In the genomic region with DNA sequence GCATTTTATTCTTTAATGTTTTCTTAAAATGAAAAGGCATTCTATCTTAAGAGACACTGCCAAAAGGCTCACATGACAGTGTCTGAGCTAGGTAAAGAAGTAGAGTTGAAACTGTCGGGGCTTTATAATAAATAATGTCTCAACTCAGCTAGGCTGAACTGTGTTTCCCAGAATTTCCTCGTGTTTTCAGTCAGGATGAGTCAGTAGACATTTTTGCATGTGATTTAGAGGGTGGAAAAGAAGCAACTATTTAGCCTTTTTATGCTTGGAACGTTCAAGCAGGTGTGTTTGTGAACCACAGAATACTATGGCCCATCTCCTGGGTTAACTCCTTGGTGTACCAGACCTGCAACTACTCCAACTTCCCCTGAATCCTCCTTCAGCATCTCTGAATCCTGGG, we compare ENCODE assay signal across 14 cellular contexts. TPM values are rescaled to one million over a fixed set of nuclear protein-coding genes. Genes with fewer than 3 reads are reported as not detected.
DNase-seq lines count a peak whose midpoint lies in the region; ATAC-seq and TF ChIP-seq lines count a peak whose summit lies in the region.
"Had no signal": no experiment of that assay in that cellular context is flagged by ENCODE, and none has a peak within 500 bp of the region (broad histone marks: within the 10 kb centered on the region; RNA-seq: fewer than 3 reads in every experiment).

No MANE protein-coding gene starts in this region.

- H3K27ac ChIP-seq in ACC112 (ENCODE audit: low read depth, low read length) (no peak overlapping the region), PC-9 (peak overlapping the region; percentile 100)
- H3K27ac ChIP-seq in effector memory CD4-positive, alpha-beta T cell (ENCODE audit: insufficient read depth, low read length, poor library complexity, severe bottlenecking): no peak overlapping the region

- H3K36me3 ChIP-seq in ACC112 (ENCODE audit: insufficient read depth, low read length) (no peaks in the 10 kb centered on the region), PC-9 (ENCODE audit: low read depth) (no peaks in the 10 kb centered on the region)
- no peaks in the 10 kb centered on the region for H3K36me3 ChIP-seq in effector memory CD4-positive, alpha-beta T cell (ENCODE audit: control insufficient read depth, insufficient read depth, low read length)

- ATAC-seq in stimulated activated naive CD8-positive, alpha-beta T cell treated with anti-CD3 and anti-CD28 coated beads, Interleukin-15, amount 100 ng/mL, for 72 hours: no peak
- ATAC-seq: natural killer cell treated with Interleukin-12 subunit alpha and Interleukin-12 subunit beta and Interleukin-15 and Interleukin-18, amount 100 ng/mL, for 72 hours had no signal

- H3K4me2 ChIP-seq in PC-9: peak overlapping the region; percentile 67

- no peaks in the 10 kb centered on the region for H3K9me2 ChIP-seq in PC-9 (ENCODE audit: insufficient read depth)

- H3K27me3 ChIP-seq in ACC112 (ENCODE audit: insufficient read depth, low read length) (no peaks in the 10 kb centered on the region), PC-9 (ENCODE audit: insufficient read depth, low read depth) (no peaks in the 10 kb centered on the region)
- no peaks in the 10 kb centered on the region for H3K27me3 ChIP-seq in effector memory CD4-positive, alpha-beta T cell (replicated peaks; ENCODE audit: control insufficient read depth, insufficient read depth, low read length, poor library complexity, severe bottlenecking)

- no peaks in the 10 kb centered on the region for H3K79me2 ChIP-seq in ACC112 (ENCODE audit: control insufficient read depth, insufficient read depth, low read length, unreplicated experiment)
- no peaks in the 10 kb centered on the region for H3K79me2 ChIP-seq in PC-9 (ENCODE audit: low read depth)

- CTCF ChIA-PET in PC-9 (lab: Charles Lee): no interaction called here

- H3K9me3 ChIP-seq in PC-9 (ENCODE audit: insufficient read depth, low read depth): no peaks in the 10 kb centered on the region
- H3K9me3 ChIP-seq in effector memory CD4-positive, alpha-beta T cell (ENCODE audit: control insufficient read depth, low read length): no peaks in the 10 kb centered on the region

- H4K20me1 ChIP-seq in PC-9 (ENCODE audit: insufficient read depth): no peaks in the 10 kb centered on the region

- H3K4me3 Mint-ChIP-seq in mesothelial cell of epicardium: no peak overlapping the region
- no peak overlapping the region for H3K4me3 Mint-ChIP-seq in T-helper 2 cell treated with Interferon-gamma antibody and Interleukin-4, amounts not matched to agents 5 μg/mL and 100 μg/mL, for 36 hours
- no peak overlapping the region for H3K4me3 Mint-ChIP-seq in stimulated activated naive CD8-positive, alpha-beta T cell treated with anti-CD3 and anti-CD28 coated beads, Interleukin-15, amount 100 ng/mL, for 72 hours
- H3K4me3 Mint-ChIP-seq: natural killer cell treated with Interleukin-12 subunit alpha and Interleukin-12 subunit beta and Interleukin-15 and Interleukin-18, amount 100 ng/mL, for 72 hours had no signal

- TF ChIP-seq CTCF in PC-9 (conservative IDR thresholded peaks at IDR 0.05): no peak
- TF ChIP-seq CTCF in epithelial cell of esophagus (IDR thresholded peaks at IDR 0.05; ENCODE audit: insufficient read depth, low read depth, low read length, missing control alignments): no peak
- no peak for TF ChIP-seq CTCF in mesothelial cell of epicardium (IDR thresholded peaks at IDR 0.05; ENCODE audit: unreplicated experiment)

- H3K27ac Mint-ChIP-seq in mesothelial cell of epicardium: peak overlapping the region; percentile 73
- no peak overlapping the region for H3K27ac Mint-ChIP-seq in T-helper 2 cell treated with Interferon-gamma antibody and Interleukin-4, amounts not matched to agents 5 μg/mL and 100 μg/mL, for 36 hours
- H3K27ac Mint-ChIP-seq in stimulated activated naive CD8-positive, alpha-beta T cell treated with anti-CD3 and anti-CD28 coated beads, Interleukin-15, amount 100 ng/mL, for 72 hours: no peak overlapping the region
- H3K27ac Mint-ChIP-seq: natural killer cell treated with Interleukin-12 subunit alpha and Interleukin-12 subunit beta and Interleukin-15 and Interleukin-18, amount 100 ng/mL, for 72 hours had no signal

- intact Hi-C loops in PC-9 (cut with micrococcal nuclease; ENCODE audit: unreplicated experiment): loop anchor here (1.0 kb wide), 1 partner anchor 13 kb away; no protein-coding TSS in a partner anchor

- H3K27me3 Mint-ChIP-seq in mesothelial cell of epicardium (ENCODE audit: low read depth): no peaks in the 10 kb centered on the region
- H3K27me3 Mint-ChIP-seq in T-helper 2 cell treated with Interferon-gamma antibody and Interleukin-4, amounts not matched to agents 5 μg/mL and 100 μg/mL, for 36 hours (ENCODE audit: low read depth): peaks cover 52% of the 10 kb centered on the region
- H3K27me3 Mint-ChIP-seq in stimulated activated naive CD8-positive, alpha-beta T cell treated with anti-CD3 and anti-CD28 coated beads, Interleukin-15, amount 100 ng/mL, for 72 hours: peaks cover 19% of the 10 kb centered on the region

- H3K36me3 Mint-ChIP-seq in mesothelial cell of epicardium: no peaks in the 10 kb centered on the region
- H3K36me3 Mint-ChIP-seq in T-helper 2 cell treated with Interferon-gamma antibody and Interleukin-4, amounts not matched to agents 5 μg/mL and 100 μg/mL, for 36 hours (ENCODE audit: low read depth): no peaks in the 10 kb centered on the region
- H3K36me3 Mint-ChIP-seq: natural killer cell treated with Interleukin-12 subunit alpha and Interleukin-12 subunit beta and Interleukin-15 and Interleukin-18, amount 100 ng/mL, for 72 hours had no signal

- peaks cover 4% of the 10 kb centered on the region for H3K9me3 Mint-ChIP-seq in mesothelial cell of epicardium
- no peaks in the 10 kb centered on the region for H3K9me3 Mint-ChIP-seq in T-helper 2 cell treated with Interferon-gamma antibody and Interleukin-4, amounts not matched to agents 5 μg/mL and 100 μg/mL, for 36 hours
- H3K9me3 Mint-ChIP-seq in stimulated activated naive CD8-positive, alpha-beta T cell treated with anti-CD3 and anti-CD28 coated beads, Interleukin-15, amount 100 ng/mL, for 72 hours: no peaks in the 10 kb centered on the region
- H3K9me3 Mint-ChIP-seq: natural killer cell treated with Interleukin-12 subunit alpha and Interleukin-12 subunit beta and Interleukin-15 and Interleukin-18, amount 100 ng/mL, for 72 hours had no signal

- DNase-seq in PC-9 (peak in 1 of 2 experiments; percentile 37), epithelial cell of esophagus (ENCODE audit: low read depth) (peak; percentile 58), mesothelial cell of epicardium (ENCODE audit: low spot score in 2 of 2, unreplicated experiment in 2 of 2) (no peak), NCI-H1417 treated with DMSO at 0.1 percent for 48 hours (lab: John Stamatoyannopoulos, UW) (no peak)
- DNase-seq in T-helper 2 cell treated with Interferon-gamma antibody and Interleukin-4, amounts not matched to agents 5 μg/mL and 100 μg/mL, for 36 hours (ENCODE audit: low spot score): no peak
- DNase-seq in stimulated activated naive CD8-positive, alpha-beta T cell treated with anti-CD3 and anti-CD28 coated beads, Interleukin-15, amount 100 ng/mL, for 72 hours: no peak
- no peak for DNase-seq in effector memory CD4-positive, alpha-beta T cell
- DNase-seq: activated naive CD4-positive, alpha-beta T cell; central memory CD4-positive, alpha-beta T cell; COR-L47; NCI-H1092 treated with DMSO at 0.1 percent for 48 hours; stimulated activated CD4-positive, alpha-beta T cell treated with anti-CD3 and anti-CD28 coated beads, Interleukin-4, amount 100 ng/mL, for 24 hours had no signal

- H3K4me1 ChIP-seq in ACC112 (ENCODE audit: control insufficient read depth, insufficient read depth, low read length, unreplicated experiment) (peaks cover 53% of the 10 kb centered on the region), PC-9 (replicated peaks; ENCODE audit: insufficient read depth) (peaks cover 62% of the 10 kb centered on the region)
- no peaks in the 10 kb centered on the region for H3K4me1 ChIP-seq in effector memory CD4-positive, alpha-beta T cell (ENCODE audit: control insufficient read depth, insufficient read depth, low read length, poor library complexity, severe bottlenecking)

- POLR2A ChIA-PET in PC-9 (lab: Charles Lee; ENCODE audit: unreplicated experiment): no interaction called here

- peak overlapping the region; percentile 5 for H2AFZ ChIP-seq in ACC112 (ENCODE audit: low read length, unreplicated experiment)
- H2AFZ ChIP-seq in PC-9: no peak overlapping the region

- peaks cover 31% of the 10 kb centered on the region for H3F3A ChIP-seq in PC-9 (ENCODE audit: insufficient read depth, low read depth)

- BruUV-seq in PC-9 (replicated peaks; lab: Mats Ljungman, UMichigan): no TSS peak

- peaks cover 53% of the 10 kb centered on the region for H3K4me1 Mint-ChIP-seq in mesothelial cell of epicardium
- no peaks in the 10 kb centered on the region for H3K4me1 Mint-ChIP-seq in T-helper 2 cell treated with Interferon-gamma antibody and Interleukin-4, amounts not matched to agents 5 μg/mL and 100 μg/mL, for 36 hours (ENCODE audit: low read depth)
- H3K4me1 Mint-ChIP-seq in stimulated activated naive CD8-positive, alpha-beta T cell treated with anti-CD3 and anti-CD28 coated beads, Interleukin-15, amount 100 ng/mL, for 72 hours: no peaks in the 10 kb centered on the region

- H3K4me3 ChIP-seq in ACC112 (ENCODE audit: low read depth, low read length) (peak overlapping the region; percentile 49; the same call in 1 of the 2 replicates), PC-9 (no peak overlapping the region), epithelial cell of esophagus (ENCODE audit: low read length) (no peak overlapping the region)
- H3K4me3 ChIP-seq in effector memory CD4-positive, alpha-beta T cell (ENCODE audit: insufficient read depth, low read depth, low read length, poor library complexity, severe bottlenecking): no peak overlapping the region

RNA-seq across cellular contexts. Expression of gene LIPA, which starts 23.4 kb away (rescaled TPM):
- total RNA-seq in PC-9 (2021): 32.4 and 45.2 TPM in 2 replicates
- total RNA-seq in mesothelial cell of epicardium: 24.2 to 27.3 TPM (median 24.8 TPM) in 3 replicates

RNA-seq across cellular contexts. Expression of gene IFIT2, which starts 26.9 kb away (rescaled TPM):
- total RNA-seq in PC-9 (2021): 3.6 and 4.4 TPM in 2 replicates
- total RNA-seq in mesothelial cell of epicardium: 2.3 to 3.6 TPM (median 2.9 TPM) in 3 replicates

RNA-seq across cellular contexts. Expression of gene IFIT3, which starts 52.9 kb away (rescaled TPM):
- total RNA-seq in PC-9 (2021) (6.2 and 7.2 TPM in 2 replicates), mesothelial cell of epicardium (14.3 to 17.8 TPM (median 14.9 TPM) in 3 replicates)
